In the genomic region with DNA sequence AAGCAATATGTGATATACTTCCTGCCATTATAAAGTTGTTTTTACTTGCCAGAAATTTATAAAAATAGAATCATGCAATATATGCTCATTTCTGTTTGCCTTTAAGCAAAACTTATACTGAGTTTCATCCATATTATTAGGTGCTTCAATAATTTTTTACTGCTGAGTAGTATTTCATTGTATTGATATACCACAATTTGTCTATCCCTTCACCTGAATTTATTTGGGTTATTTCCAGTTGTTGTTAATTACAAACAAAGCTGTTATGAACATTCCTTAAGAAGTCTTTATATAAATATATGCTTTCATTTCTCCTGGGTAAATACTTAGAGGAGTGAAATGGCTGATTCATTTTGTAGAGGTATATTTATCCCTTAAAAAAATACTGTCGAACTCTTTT, we compare ENCODE assay signal across 24 cellular contexts.
"Had no signal": no experiment of that assay in that cellular context is flagged by ENCODE, and none has a peak within 500 bp of the region (broad histone marks: within the 10 kb centered on the region; RNA-seq: fewer than 3 reads in every experiment).

No MANE protein-coding gene starts in this region.

- H3K27ac ChIP-seq: colonic mucosa, coronary artery, dorsolateral prefrontal cortex, epithelial cell of prostate, esophagus muscularis mucosa, esophagus squamous epithelium, foreskin keratinocyte, gastrocnemius medialis, gastroesophageal sphincter, heart left ventricle, heart right ventricle had no signal

- ATAC-seq: effector memory CD8-positive, alpha-beta T cell; esophagus mucosa; foreskin keratinocyte; gastrocnemius medialis; gastroesophageal sphincter; heart left ventricle; heart right ventricle had no signal

- DNase-seq: colonic mucosa; cortex of kidney; dermis blood vessel endothelial cell; dorsolateral prefrontal cortex; effector CD4-positive, alpha-beta T cell; effector CD8-positive, alpha-beta T cell; effector memory CD4-positive, alpha-beta T cell; effector memory CD8-positive, alpha-beta T cell; endodermal cell; erythroblast; esophagus squamous epithelium; foreskin fibroblast; foreskin keratinocyte; foreskin melanocyte; gastrocnemius medialis; glutamatergic neuron; head of caudate nucleus; heart left ventricle; heart right ventricle had no signal

- H3K36me3 ChIP-seq: colonic mucosa, esophagus muscularis mucosa, esophagus squamous epithelium, gastrocnemius medialis, gastroesophageal sphincter, heart left ventricle, heart right ventricle had no signal

- H3K9me3 ChIP-seq: colonic mucosa, esophagus muscularis mucosa, esophagus squamous epithelium, gastrocnemius medialis, gastroesophageal sphincter, heart left ventricle, heart right ventricle had no signal

- H3K4me3 ChIP-seq: colonic mucosa, coronary artery, dorsolateral prefrontal cortex, esophagus muscularis mucosa, esophagus squamous epithelium, gastrocnemius medialis, gastroesophageal sphincter, heart left ventricle, heart right ventricle had no signal

- H3K4me1 ChIP-seq: colonic mucosa, esophagus muscularis mucosa, esophagus squamous epithelium, foreskin keratinocyte, gastrocnemius medialis, gastroesophageal sphincter, heart left ventricle, heart right ventricle had no signal

- H3K27me3 ChIP-seq: colonic mucosa, dorsolateral prefrontal cortex, esophagus muscularis mucosa, esophagus squamous epithelium, foreskin keratinocyte, gastrocnemius medialis, gastroesophageal sphincter, heart left ventricle, heart right ventricle had no signal
